1 cellular context compared by ENCODE assay signal in the genomic region with DNA sequence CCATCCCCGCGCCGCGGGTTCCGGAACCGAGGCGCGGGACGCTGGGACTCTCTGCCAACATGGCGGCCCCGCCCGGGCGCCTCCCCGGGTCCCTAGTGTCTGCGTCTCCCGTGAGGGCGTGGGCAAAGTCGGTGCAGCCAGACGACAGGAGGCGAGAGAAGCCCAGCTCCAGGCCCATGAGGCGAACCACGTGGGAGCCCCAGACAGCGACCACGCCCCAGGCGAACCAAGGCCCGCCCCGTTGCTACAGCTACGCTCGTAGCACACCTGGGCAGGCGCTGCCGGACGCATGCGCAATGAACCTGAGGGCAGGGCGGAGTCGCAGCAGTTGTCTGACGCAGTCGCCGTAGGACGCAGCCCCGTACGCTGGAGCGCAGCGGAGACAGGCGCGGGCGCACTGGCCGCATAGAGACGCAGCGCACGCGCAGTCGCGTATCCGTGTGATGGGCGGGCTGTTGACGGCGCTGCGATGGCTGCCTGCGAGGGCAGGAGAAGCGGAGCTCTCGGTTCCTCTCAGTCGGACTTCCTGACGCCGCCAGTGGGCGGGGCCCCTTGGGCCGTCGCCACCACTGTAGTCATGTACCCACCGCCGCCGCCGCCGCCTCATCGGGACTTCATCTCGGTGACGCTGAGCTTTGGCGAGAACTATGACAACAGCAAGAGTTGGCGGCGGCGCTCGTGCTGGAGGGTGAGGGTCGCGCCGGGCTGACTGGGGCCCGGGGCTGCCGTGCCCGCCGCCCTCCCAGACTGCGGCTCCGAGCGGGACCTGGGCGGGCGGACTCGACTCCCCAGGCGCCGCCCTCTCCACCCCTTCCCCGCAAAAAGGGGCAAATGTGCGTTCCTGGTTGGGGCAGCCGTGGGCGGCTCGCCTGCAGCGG.
TF ChIP-seq lines count a peak whose summit lies in the region.

A gene (plus strand): TSS at position 455 of the 878 bp plus-strand sequence. CDS start 15 bp downstream, at position 470.

TF ChIP-seq in SK-N-SH, 30 proteins besides CTCF, POLR2A, EP300 and RAD21 (continued from another document):
- TF ChIP-seq, protein P1, sequence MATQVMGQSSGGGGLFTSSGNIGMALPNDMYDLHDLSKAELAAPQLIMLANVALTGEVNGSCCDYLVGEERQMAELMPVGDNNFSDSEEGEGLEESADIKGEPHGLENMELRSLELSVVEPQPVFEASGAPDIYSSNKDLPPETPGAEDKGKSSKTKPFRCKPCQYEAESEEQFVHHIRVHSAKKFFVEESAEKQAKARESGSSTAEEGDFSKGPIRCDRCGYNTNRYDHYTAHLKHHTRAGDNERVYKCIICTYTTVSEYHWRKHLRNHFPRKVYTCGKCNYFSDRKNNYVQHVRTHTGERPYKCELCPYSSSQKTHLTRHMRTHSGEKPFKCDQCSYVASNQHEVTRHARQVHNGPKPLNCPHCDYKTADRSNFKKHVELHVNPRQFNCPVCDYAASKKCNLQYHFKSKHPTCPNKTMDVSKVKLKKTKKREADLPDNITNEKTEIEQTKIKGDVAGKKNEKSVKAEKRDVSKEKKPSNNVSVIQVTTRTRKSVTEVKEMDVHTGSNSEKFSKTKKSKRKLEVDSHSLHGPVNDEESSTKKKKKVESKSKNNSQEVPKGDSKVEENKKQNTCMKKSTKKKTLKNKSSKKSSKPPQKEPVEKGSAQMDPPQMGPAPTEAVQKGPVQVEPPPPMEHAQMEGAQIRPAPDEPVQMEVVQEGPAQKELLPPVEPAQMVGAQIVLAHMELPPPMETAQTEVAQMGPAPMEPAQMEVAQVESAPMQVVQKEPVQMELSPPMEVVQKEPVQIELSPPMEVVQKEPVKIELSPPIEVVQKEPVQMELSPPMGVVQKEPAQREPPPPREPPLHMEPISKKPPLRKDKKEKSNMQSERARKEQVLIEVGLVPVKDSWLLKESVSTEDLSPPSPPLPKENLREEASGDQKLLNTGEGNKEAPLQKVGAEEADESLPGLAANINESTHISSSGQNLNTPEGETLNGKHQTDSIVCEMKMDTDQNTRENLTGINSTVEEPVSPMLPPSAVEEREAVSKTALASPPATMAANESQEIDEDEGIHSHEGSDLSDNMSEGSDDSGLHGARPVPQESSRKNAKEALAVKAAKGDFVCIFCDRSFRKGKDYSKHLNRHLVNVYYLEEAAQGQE (IDR thresholded peaks at IDR 0.05; ENCODE audit: low read depth, low read length): 0 out of 2 replicates have a peak, but pooled peaks have one; percentile 43
- TF ChIP-seq FOXM1 (IDR thresholded peaks at IDR 0.05; ENCODE audit: low read depth) (no peak), GATA2 (CRISPR knock-in tag; IDR thresholded peaks at IDR 0.05) (no peak), FOSL2 (IDR thresholded peaks at IDR 0.05; ENCODE audit: borderline replicate concordance, low read depth) (no peak), JUND (IDR thresholded peaks at IDR 0.05) (no peak), RFX5 (IDR thresholded peaks at IDR 0.05; ENCODE audit: low read length) (no peak; the same call in 1 of the 2 replicates), MXI1 (IDR thresholded peaks at IDR 0.05; ENCODE audit: low read depth, low read length) (peak; percentile 100), FOXJ3 (CRISPR knock-in tag; IDR thresholded peaks at IDR 0.05) (no peak), POLR2AphosphoS5 (IDR thresholded peaks at IDR 0.05; ENCODE audit: low read depth, low read length) (peak; percentile 48), TCF12 (IDR thresholded peaks at IDR 0.05) (no peak)
- TF ChIP-seq, protein P2, sequence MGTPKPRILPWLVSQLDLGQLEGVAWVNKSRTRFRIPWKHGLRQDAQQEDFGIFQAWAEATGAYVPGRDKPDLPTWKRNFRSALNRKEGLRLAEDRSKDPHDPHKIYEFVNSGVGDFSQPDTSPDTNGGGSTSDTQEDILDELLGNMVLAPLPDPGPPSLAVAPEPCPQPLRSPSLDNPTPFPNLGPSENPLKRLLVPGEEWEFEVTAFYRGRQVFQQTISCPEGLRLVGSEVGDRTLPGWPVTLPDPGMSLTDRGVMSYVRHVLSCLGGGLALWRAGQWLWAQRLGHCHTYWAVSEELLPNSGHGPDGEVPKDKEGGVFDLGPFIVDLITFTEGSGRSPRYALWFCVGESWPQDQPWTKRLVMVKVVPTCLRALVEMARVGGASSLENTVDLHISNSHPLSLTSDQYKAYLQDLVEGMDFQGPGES (IDR thresholded peaks at IDR 0.05; ENCODE audit: low read depth, low read length): no peak
TF ChIP-seq in SK-N-SH: peak in this region for 12.
